In genomic region chr13:75889427-75889826, GRCh38 we compare ENCODE assay signal across 16 cellular contexts.
"Had no signal": no experiment of that assay in that cellular context is flagged by ENCODE, and none has a peak within 500 bp of the region (broad histone marks: within the 10 kb centered on the region; RNA-seq: fewer than 3 reads in every experiment).

No MANE protein-coding gene starts in this region.

- ATAC-seq: activated T-cell treated with anti-CD3 and anti-CD28 coated beads, Interleukin-2, amount 50 U/mL, for 4 hours; natural killer cell had no signal

- H3K4me1 ChIP-seq: adrenal gland, left ventricle myocardium inferior, tibial artery had no signal

- H3K4me3 Mint-ChIP-seq: activated CD4-positive, alpha-beta memory T cell treated with anti-CD3 and anti-CD28 coated beads, Interleukin-2, amount 10 ng/mL, durations not matched to agents 7 days and 5 days; activated naive CD4-positive, alpha-beta T cell treated with anti-CD3 and anti-CD28 coated beads, Interleukin-2, amount 50 U/mL, for 24 hours; activated T-cell treated with anti-CD3 and anti-CD28 coated beads, Interleukin-2, amount 50 U/mL, for 4 hours; natural killer cell had no signal

- H3K36me3 Mint-ChIP-seq: activated naive CD4-positive, alpha-beta T cell treated with anti-CD3 and anti-CD28 coated beads, Interleukin-2, amount 50 U/mL, for 24 hours; natural killer cell had no signal

- H3K4me1 Mint-ChIP-seq: activated CD4-positive, alpha-beta memory T cell treated with anti-CD3 and anti-CD28 coated beads, Interleukin-2, amount 10 ng/mL, durations not matched to agents 7 days and 5 days; activated naive CD4-positive, alpha-beta T cell treated with anti-CD3 and anti-CD28 coated beads, Interleukin-2, amount 50 U/mL, for 24 hours; natural killer cell had no signal

- H3K27me3 Mint-ChIP-seq: activated naive CD4-positive, alpha-beta T cell treated with anti-CD3 and anti-CD28 coated beads, Interleukin-2, amount 50 U/mL, for 24 hours had no signal

- H3K27ac Mint-ChIP-seq: activated CD4-positive, alpha-beta memory T cell treated with anti-CD3 and anti-CD28 coated beads, Interleukin-2, amount 10 ng/mL, durations not matched to agents 7 days and 5 days; activated naive CD4-positive, alpha-beta T cell treated with anti-CD3 and anti-CD28 coated beads, Interleukin-2, amount 50 U/mL, for 24 hours; natural killer cell had no signal

- H3K4me3 ChIP-seq: adrenal gland, esophagus muscularis mucosa, hepatocyte, left ventricle myocardium inferior, tibial artery had no signal

- H3K9me3 Mint-ChIP-seq: activated CD4-positive, alpha-beta memory T cell treated with anti-CD3 and anti-CD28 coated beads, Interleukin-2, amount 10 ng/mL, durations not matched to agents 7 days and 5 days; activated naive CD4-positive, alpha-beta T cell treated with anti-CD3 and anti-CD28 coated beads, Interleukin-2, amount 50 U/mL, for 24 hours; activated T-cell treated with anti-CD3 and anti-CD28 coated beads, Interleukin-2, amount 50 U/mL, for 4 hours; natural killer cell had no signal

- H3K36me3 ChIP-seq: adrenal gland, esophagus muscularis mucosa, left ventricle myocardium inferior, tibial artery had no signal

- H3K9me3 ChIP-seq: adrenal gland, esophagus muscularis mucosa, left ventricle myocardium inferior, tibial artery had no signal

- DNase-seq: activated CD4-positive, alpha-beta memory T cell treated with anti-CD3 and anti-CD28 coated beads, Interleukin-2, amount 10 ng/mL, durations not matched to agents 7 days and 5 days; activated effector memory CD4-positive, alpha-beta T cell treated with Interleukin-2 at 50 U/mL for 16 hours; activated T-cell treated with anti-CD3 and anti-CD28 coated beads, Interleukin-2, amount 50 U/mL, for 4 hours; adrenal gland; caudate nucleus; kidney; left ventricle myocardium inferior; natural killer cell; stimulated activated CD4-positive, alpha-beta T cell treated with anti-CD3 and anti-CD28 coated beads, Interleukin-15, amount 100 ng/mL, for 24 hours; stimulated activated CD4-positive, alpha-beta T cell treated with anti-CD3 and anti-CD28 coated beads, Interleukin-4, amount 100 ng/mL, for 24 hours; stimulated activated naive CD4-positive, alpha-beta T cell; T-helper 2 cell; tibial artery had no signal

- H3K27me3 ChIP-seq: esophagus muscularis mucosa, hepatocyte, tibial artery had no signal

- H3K27ac ChIP-seq: adrenal gland, esophagus muscularis mucosa, hepatocyte, left ventricle myocardium inferior, tibial artery had no signal
